In genomic region chr5:42756630-42757601, GRCh38 we compare ENCODE assay signal across 8 cellular contexts. TPM values are rescaled to one million over a fixed set of nuclear protein-coding genes. Genes with fewer than 3 reads are reported as not detected.
A peak's percentile ranks its signal among the peaks of the same experiment; 100 is the strongest.
DNase-seq lines count a peak whose midpoint lies in the region; ATAC-seq and TF ChIP-seq lines count a peak whose summit lies in the region.

CCDC152 (plus strand) TSS chr5:42756818; CDS start chr5:42759122, 2,304 bp downstream.

- peaks cover 1 to 4% (median 4%) of the 10 kb centered on the region in 3 donors for H3K4me1 Mint-ChIP-seq in IgD-negative memory B cell

- H3K36me3 ChIP-seq in ACC112 (ENCODE audit: insufficient read depth, low read length) (no peaks in the 10 kb centered on the region), trophoblast cell (ENCODE audit: control insufficient read depth in 1 of 2, insufficient read depth in 2 of 2, low read length in 2 of 2) (no peaks in the 10 kb centered on the region), upper lobe of right lung (no peaks in the 10 kb centered on the region)

- peak within 1 kb of the TSS in 1 of 3 donors; percentile 84 for H3K27ac Mint-ChIP-seq in IgD-negative memory B cell

- no peak within 1 kb of the TSS for H3K4ac ChIP-seq in trophoblast cell (ENCODE audit: low read depth, low read length)

- no peak within 1 kb of the TSS for H4K12ac ChIP-seq in trophoblast cell (ENCODE audit: low read depth, low read length)

- peak within 1 kb of the TSS; percentile 67 for H2AFZ ChIP-seq in ACC112 (ENCODE audit: low read length, unreplicated experiment)
- peak within 1 kb of the TSS; percentile 71 for H2AFZ ChIP-seq in trophoblast cell (ENCODE audit: insufficient read depth, low read length, poor library complexity)

- H3K79me2 ChIP-seq in ACC112 (ENCODE audit: control insufficient read depth, insufficient read depth, low read length, unreplicated experiment) (no peaks in the 10 kb centered on the region), trophoblast cell (ENCODE audit: control insufficient read depth, insufficient read depth, low read length, poor library complexity) (no peaks in the 10 kb centered on the region)

- intact Hi-C loops in upper lobe of right lung (cut with DNase I), result no loop called here

- ATAC-seq in GM19467 (IDR thresholded peaks at IDR 0.05; ENCODE audit: unreplicated experiment), result peak; percentile 77
- ATAC-seq in upper lobe of right lung, result peak; percentile 59

- H2BK12ac ChIP-seq in trophoblast cell (ENCODE audit: low read length), result no peak within 1 kb of the TSS

- H3K36me3 Mint-ChIP-seq in IgD-negative memory B cell, result no peaks in the 10 kb centered on the region

- peaks cover 1% of the 10 kb centered on the region for H3K27me3 Mint-ChIP-seq in IgD-negative memory B cell

- no CpG with 5 or more reads among the region's 35 CpGs for WGBS in trophoblast cell (ENCODE audit: extremely low coverage, insufficient coverage, insufficient read length)

- no peak within 1 kb of the TSS for H4K91ac ChIP-seq in trophoblast cell (ENCODE audit: low read depth, low read length)

- H3K18ac ChIP-seq in trophoblast cell (ENCODE audit: low read length), result no peak within 1 kb of the TSS

- no peak within 1 kb of the TSS for H3K23ac ChIP-seq in trophoblast cell (ENCODE audit: low read length)

- no peak within 1 kb of the TSS for H2BK5ac ChIP-seq in trophoblast cell (ENCODE audit: low read depth, low read length, poor library complexity)

- peak; percentile 63 for DNase-seq in activated CD8-positive, alpha-beta memory T cell treated with anti-CD3 and anti-CD28 coated beads, Interleukin-2, amount 50 U/mL, for 4 hours
- DNase-seq in fibroblast of mammary gland (ENCODE audit: low read depth) (peak; percentile 40), trophoblast cell (no peak), upper lobe of right lung (no peak)
- DNase-seq in NK-92 treated with Interleukin-12 subunit alpha and Interleukin-12 subunit beta, amount 100 ng/mL, for 24 hours (lab: John Stamatoyannopoulos, UW), result no peak

- no peak within 1 kb of the TSS for H3K9ac ChIP-seq in trophoblast cell (ENCODE audit: low read length)

- H3K4me3 ChIP-seq in ACC112 (ENCODE audit: low read depth, low read length), result peak within 1 kb of the TSS; percentile 74
- H3K4me3 ChIP-seq in fibroblast of mammary gland (ENCODE audit: control insufficient read depth, low read depth, low read length), result peak within 1 kb of the TSS; percentile 51
- peak within 1 kb of the TSS; percentile 37 for H3K4me3 ChIP-seq in trophoblast cell (ENCODE audit: low read depth, low read length)
- peak within 1 kb of the TSS; percentile 39 for H3K4me3 ChIP-seq in upper lobe of right lung

- H3K4me1 ChIP-seq in ACC112 (ENCODE audit: control insufficient read depth, insufficient read depth, low read length, unreplicated experiment), result peaks cover 12% of the 10 kb centered on the region
- peaks cover 0 to 4% of the 10 kb centered on the region in 2 experiments for H3K4me1 ChIP-seq in trophoblast cell (ENCODE audit: control insufficient read depth in 1 of 2, insufficient read depth in 2 of 2, low read length in 2 of 2)
- no peaks in the 10 kb centered on the region for H3K4me1 ChIP-seq in upper lobe of right lung

- no peak within 1 kb of the TSS for H2BK120ac ChIP-seq in trophoblast cell (ENCODE audit: insufficient read depth, low read length, poor library complexity)

- H3K4me2 ChIP-seq in trophoblast cell (ENCODE audit: low read length), result peak within 1 kb of the TSS; percentile 44

- H3K27me3 ChIP-seq in ACC112 (ENCODE audit: insufficient read depth, low read length) (no peaks in the 10 kb centered on the region), trophoblast cell (ENCODE audit: insufficient read depth, low read length) (no peaks in the 10 kb centered on the region), upper lobe of right lung (no peaks in the 10 kb centered on the region)

- H3K4me3 Mint-ChIP-seq in IgD-negative memory B cell, result peak within 1 kb of the TSS; percentile 72 to 94 (median 86)

- H3K9me3 Mint-ChIP-seq in IgD-negative memory B cell, result no peaks in the 10 kb centered on the region

- peak within 1 kb of the TSS; percentile 56 for H4K8ac ChIP-seq in trophoblast cell (ENCODE audit: low read depth, low read length)

- TF ChIP-seq CTCF in fibroblast of mammary gland (conservative IDR thresholded peaks at IDR 0.05; ENCODE audit: control insufficient read depth, insufficient read depth, low read depth, low read length), result no peak
- no peak for TF ChIP-seq CTCF in upper lobe of right lung (IDR thresholded peaks at IDR 0.05)

- H3K27ac ChIP-seq in ACC112 (ENCODE audit: low read depth, low read length) (no peak within 1 kb of the TSS), trophoblast cell (ENCODE audit: low read depth, low read length) (no peak within 1 kb of the TSS), upper lobe of right lung (no peak within 1 kb of the TSS)

- no peak within 1 kb of the TSS for H2AK5ac ChIP-seq in trophoblast cell (ENCODE audit: low read length)

- no peak within 1 kb of the TSS for H3K14ac ChIP-seq in trophoblast cell (ENCODE audit: low read length)

- no peaks in the 10 kb centered on the region for H3K9me3 ChIP-seq in trophoblast cell (ENCODE audit: insufficient read depth, low read depth, low read length)
- no peaks in the 10 kb centered on the region for H3K9me3 ChIP-seq in upper lobe of right lung

- H3K79me1 ChIP-seq in trophoblast cell (ENCODE audit: low read length), result no peaks in the 10 kb centered on the region

RNA-seq across cellular contexts. Expression of gene CCDC152, which starts in this region (rescaled TPM):
- polyA plus RNA-seq in IgD-negative memory B cell, result 1.2 TPM
- 1.1 TPM in 2 replicates for polyA plus RNA-seq in trophoblast cell (2013)
- 0.78 TPM for total RNA-seq in upper lobe of right lung

Comparison
In these comparisons a context has a peak if more than half of its experiments do, and no peak if none do; other contexts are left out.
1. Peak in ATAC-seq and H3K4me3 ChIP-seq in upper lobe of right lung; RNA of the gene not detected or under 1 TPM.
2. DNase-seq: peak in activated CD8-positive, alpha-beta memory T cell treated with anti-CD3 and anti-CD28 coated beads, Interleukin-2, amount 50 U/mL, for 4 hours (single experiment) and fibroblast of mammary gland (single experiment); none in trophoblast cell (0 of 2), upper lobe of right lung (single experiment) and NK-92 treated with Interleukin-12 subunit alpha and Interleukin-12 subunit beta, amount 100 ng/mL, for 24 hours (single experiment).
3. Peak in every context shown above with its lines, with median percentiles within 50 percentile points of each other: H3K4me3 ChIP-seq.